ENCODE assay signal across 1 cellular context in the genomic region with DNA sequence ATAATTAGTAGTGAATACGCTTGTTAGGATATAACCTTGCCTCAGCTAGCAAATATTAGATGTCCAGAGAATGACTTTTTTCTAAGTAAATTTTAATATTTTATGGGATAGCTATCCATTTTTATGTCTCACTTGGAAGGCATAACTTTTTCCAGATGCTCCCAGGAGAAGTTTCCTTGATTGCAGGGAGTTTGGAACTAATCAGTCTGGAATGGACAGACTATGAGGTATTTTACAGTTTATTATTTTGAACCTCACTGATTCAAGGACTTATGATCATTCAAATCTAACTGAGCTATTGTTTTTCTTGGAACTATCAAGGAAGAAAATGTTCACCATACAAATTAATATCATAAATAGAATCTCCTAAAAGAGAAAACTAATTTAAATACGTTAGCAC.
TF ChIP-seq lines count a peak whose summit lies in the region.

No MANE protein-coding gene starts in this region.

TF ChIP-seq in IMR-90, 13 proteins besides CTCF, POLR2A, EP300 and RAD21 (continued from another document):
- TF ChIP-seq FOS (IDR thresholded peaks at IDR 0.05; ENCODE audit: low read depth, low read length), result no peak
- no peak for TF ChIP-seq SMC3 (IDR thresholded peaks at IDR 0.05; ENCODE audit: low read depth, low read length)
- no peak for TF ChIP-seq RFX5 (IDR thresholded peaks at IDR 0.05; ENCODE audit: low read depth, low read length)
- no peak for TF ChIP-seq BHLHE40 (IDR thresholded peaks at IDR 0.05; ENCODE audit: low read depth, low read length)
- TF ChIP-seq CEBPB (IDR thresholded peaks at IDR 0.05; ENCODE audit: low read depth, low read length), result no peak
- TF ChIP-seq USF2 (IDR thresholded peaks at IDR 0.05; ENCODE audit: low read depth, low read length), result no peak
- no peak for TF ChIP-seq MXI1 (IDR thresholded peaks at IDR 0.05; ENCODE audit: borderline replicate concordance, low read depth, low read length)
- no peak for TF ChIP-seq MAZ (IDR thresholded peaks at IDR 0.05; ENCODE audit: borderline replicate concordance, low read depth, low read length)
